In genomic region chr14:71961972-71962371, GRCh38 we compare ENCODE assay signal across 22 cellular contexts. TPM values are rescaled to one million over a fixed set of nuclear protein-coding genes. Genes with fewer than 3 reads are reported as not detected.
DNase-seq lines count a peak whose midpoint lies in the region; ATAC-seq and TF ChIP-seq lines count a peak whose summit lies in the region.
"Had no signal": no experiment of that assay in that cellular context is flagged by ENCODE, and none has a peak within 500 bp of the region (broad histone marks: within the 10 kb centered on the region; RNA-seq: fewer than 3 reads in every experiment).

No MANE protein-coding gene starts in this region.

- H3K9me3 ChIP-seq in right cardiac atrium (ENCODE audit: control insufficient read depth, low read length) (no peaks in the 10 kb centered on the region), MM.1S (replicated peaks; ENCODE audit: insufficient read depth, low read length) (no peaks in the 10 kb centered on the region), endodermal cell (ENCODE audit: control insufficient read depth, low read length) (no peaks in the 10 kb centered on the region), Caco-2 (no peaks in the 10 kb centered on the region)
- H3K9me3 ChIP-seq: BLaER1, HAP-1 had no signal

- no peaks in the 10 kb centered on the region for H3K9me3 Mint-ChIP-seq in endodermal cell
- peaks cover 6% of the 10 kb centered on the region for H3K9me3 Mint-ChIP-seq in Caco-2 (ENCODE audit: unreplicated experiment)
- H3K9me3 Mint-ChIP-seq: CD4-positive, alpha-beta memory T cell had no signal

- no peak overlapping the region; the same call in 1 of the 2 replicates for H3K4me2 ChIP-seq in MM.1S (ENCODE audit: low read depth, low read length)
- H3K4me2 ChIP-seq: BLaER1, KMS-11 had no signal

- H3K4me1 ChIP-seq in right cardiac atrium (ENCODE audit: control insufficient read depth, insufficient read depth, low read length), result no peaks in the 10 kb centered on the region
- no peaks in the 10 kb centered on the region; the same call in 1 of the 2 replicates for H3K4me1 ChIP-seq in MM.1S (ENCODE audit: low read length)
- peaks cover 8% of the 10 kb centered on the region for H3K4me1 ChIP-seq in endodermal cell (ENCODE audit: control insufficient read depth, insufficient read depth, low read length)
- H3K4me1 ChIP-seq in Caco-2, result peaks cover 7% of the 10 kb centered on the region; the same call in 1 of the 2 replicates
- H3K4me1 ChIP-seq: HAP-1 had no signal

- H3K4me1 Mint-ChIP-seq in endodermal cell (peaks cover 37% of the 10 kb centered on the region), Caco-2 (ENCODE audit: low read depth, unreplicated experiment) (no peaks in the 10 kb centered on the region)
- H3K4me1 Mint-ChIP-seq: CD14-positive monocyte; CD4-positive, alpha-beta memory T cell had no signal

- H3K27me3 Mint-ChIP-seq in endodermal cell (ENCODE audit: insufficient read depth) (no peaks in the 10 kb centered on the region), Caco-2 (ENCODE audit: insufficient read depth, unreplicated experiment) (peaks cover 13% of the 10 kb centered on the region)

- intact Hi-C loops in right cardiac atrium (cut with DNase I), result no loop called here
- intact Hi-C loops in Right ventricle myocardium superior (cut with DNase I), result no loop called here
- intact Hi-C loops in Caco-2 (cut with micrococcal nuclease; ENCODE audit: unreplicated experiment), result no loop called here
- intact Hi-C loops in lower leg skin (cut with DNase I; ENCODE audit: low total_unique reads), result no loop called here

- H3K9ac ChIP-seq in MM.1S (ENCODE audit: low read length), result no peak overlapping the region
- H3K9ac ChIP-seq in endodermal cell (ENCODE audit: extremely low read depth, low read length, poor library complexity, severe bottlenecking), result no peak overlapping the region
- H3K9ac ChIP-seq: BLaER1, GM23248, KMS-11 had no signal

- H3K4me3 ChIP-seq in right cardiac atrium (ENCODE audit: low read length) (no peak overlapping the region), MM.1S (ENCODE audit: low read length) (no peak overlapping the region), endodermal cell (ENCODE audit: low read length) (peak overlapping the region; percentile 42), Caco-2 (ENCODE audit: low read depth, low read length) (no peak overlapping the region), lower leg skin (ENCODE audit: low read depth, poor library complexity, severe bottlenecking) (no peak overlapping the region)
- H3K4me3 ChIP-seq: BLaER1, GM23248, HAP-1 had no signal

- no peaks in the 10 kb centered on the region for H3K79me2 ChIP-seq in MM.1S (ENCODE audit: low read length)

- POLR2A ChIA-PET in Caco-2 (lab: Charles Lee), result no interaction called here

- H4K20me1 ChIP-seq in MM.1S (ENCODE audit: insufficient read depth, low read length), result no peaks in the 10 kb centered on the region
- H4K20me1 ChIP-seq: BLaER1 had no signal

- H3K36me3 Mint-ChIP-seq in endodermal cell (ENCODE audit: low read depth), result no peaks in the 10 kb centered on the region
- no peaks in the 10 kb centered on the region for H3K36me3 Mint-ChIP-seq in Caco-2 (ENCODE audit: insufficient read depth, unreplicated experiment)
- H3K36me3 Mint-ChIP-seq: CD14-positive monocyte; CD4-positive, alpha-beta memory T cell had no signal

- CTCF ChIA-PET in Caco-2 (lab: Charles Lee), result no interaction called here

- no peak overlapping the region for H2AFZ ChIP-seq in MM.1S (ENCODE audit: low read length)
- H2AFZ ChIP-seq: GM23248 had no signal

- no peak overlapping the region for H3K4me3 Mint-ChIP-seq in endodermal cell
- no peak overlapping the region for H3K4me3 Mint-ChIP-seq in Caco-2 (ENCODE audit: unreplicated experiment)
- H3K4me3 Mint-ChIP-seq: CD14-positive monocyte; CD4-positive, alpha-beta memory T cell had no signal

- DNase-seq in right cardiac atrium, result no peak
- DNase-seq in Right ventricle myocardium superior, result no peak
- peak; percentile 6 for DNase-seq in MM.1S
- no peak for DNase-seq in endodermal cell
- DNase-seq in Caco-2, result no peak
- no peak for DNase-seq in lower leg skin (ENCODE audit: low spot score in 2 of 2)
- no peak for DNase-seq in NCI-H1694 treated with DMSO at 0.1 percent for 48 hours (lab: John Stamatoyannopoulos, UW)
- DNase-seq: 8988T; Calu3; CD4-positive, alpha-beta memory T cell; DND-41; EL; GM23248 had no signal

- H3K36me3 ChIP-seq in MM.1S (replicated peaks; ENCODE audit: insufficient read depth, low read length) (no peaks in the 10 kb centered on the region), endodermal cell (ENCODE audit: control insufficient read depth, insufficient read depth, low read length) (peaks cover 4% of the 10 kb centered on the region), Caco-2 (ENCODE audit: control insufficient read depth, insufficient read depth, low read length) (no peaks in the 10 kb centered on the region)
- H3K36me3 ChIP-seq: BLaER1, HAP-1 had no signal

- WGBS in right cardiac atrium, result 35% methylated on average over 4 of the region's 4 CpGs
- WGBS in endodermal cell (ENCODE audit: insufficient coverage in 1 of 2, insufficient read length in 1 of 2), 2 experiments, result 83% methylated on average over 2 of the region's 4 CpGs; no CpG with 5 or more reads in 1 of the 2 experiments
- WGBS in lower leg skin, 2 donors, result 33 to 35% methylated on average over 4 of the region's 4 CpGs

- H3K27me3 ChIP-seq in right cardiac atrium (ENCODE audit: control insufficient read depth, insufficient read depth), result no peaks in the 10 kb centered on the region
- no peaks in the 10 kb centered on the region for H3K27me3 ChIP-seq in MM.1S (replicated peaks; ENCODE audit: insufficient read depth, low read length)
- no peaks in the 10 kb centered on the region for H3K27me3 ChIP-seq in endodermal cell (ENCODE audit: control insufficient read depth, insufficient read depth, low read length, poor library complexity, severe bottlenecking)
- no peaks in the 10 kb centered on the region for H3K27me3 ChIP-seq in Caco-2 (replicated peaks; ENCODE audit: control insufficient read depth, insufficient read depth, low read length)
- H3K27me3 ChIP-seq: BLaER1 had no signal

- no peak for TF ChIP-seq POLR2A in lower leg skin (IDR thresholded peaks at IDR 0.05)

- ATAC-seq in right cardiac atrium, result no peak
- ATAC-seq in Right ventricle myocardium superior (ENCODE audit: poor library complexity), result no peak

- TF ChIP-seq CTCF in MM.1S (IDR thresholded peaks at IDR 0.05; ENCODE audit: low read length) (no peak), endodermal cell (conservative IDR thresholded peaks at IDR 0.05) (no peak), Caco-2 (IDR thresholded peaks at IDR 0.05; ENCODE audit: insufficient read depth in 1 of 2, low read depth in 1 of 2, low read length in 1 of 2, severe bottlenecking in 1 of 2, unreplicated experiment in 1 of 2) (no peak), lower leg skin (IDR thresholded peaks at IDR 0.05) (no peak)

- no TSS peak for BruUV-seq in Caco-2 (replicated peaks; lab: Mats Ljungman, UMichigan)

- H3F3A ChIP-seq in MM.1S (ENCODE audit: insufficient read depth, low read length), result no peaks in the 10 kb centered on the region

- H3K27ac Mint-ChIP-seq in endodermal cell (no peak overlapping the region), Caco-2 (ENCODE audit: unreplicated experiment) (no peak overlapping the region)
- H3K27ac Mint-ChIP-seq: CD14-positive monocyte; CD4-positive, alpha-beta memory T cell had no signal

- H3K9me2 ChIP-seq in MM.1S (replicated peaks; ENCODE audit: insufficient read depth, low read length), result no peaks in the 10 kb centered on the region

- H3K27ac ChIP-seq in right cardiac atrium (ENCODE audit: low read length), result peak overlapping the region; percentile 55
- no peak overlapping the region for H3K27ac ChIP-seq in MM.1S (ENCODE audit: low read length)
- no peak overlapping the region for H3K27ac ChIP-seq in endodermal cell (ENCODE audit: low read depth, low read length)
- H3K27ac ChIP-seq: BLaER1, GM23248, HL-60, KMS-11 had no signal

RNA-seq across cellular contexts. Expression of gene RGS6, which starts 29.7 kb away (rescaled TPM):
- total RNA-seq in right cardiac atrium (10 to 100 TPM; 24.0 to 51.4 (median 31.3) TPM), Right ventricle myocardium superior (26.1 TPM), endodermal cell (10 to 100 TPM; 10.1 to 16.3 TPM), Caco-2 (2022) (not detected in 2 replicates), lower leg skin (1 to 10 TPM in 2 of 4 donors, under 1 TPM in 1, not detected in 1; 0.84 to 3.0 (median 1.7) TPM)
- 12.7 TPM for polyA plus RNA-seq in right cardiac atrium
- 1.9 TPM for polyA plus RNA-seq in endodermal cell (2013, experiment 1 of 2)
- 2.6 TPM for polyA plus RNA-seq in endodermal cell (2013, experiment 2 of 2)
- total RNA-seq: A673, Calu3, G401, GM23248, HT1080 had no signal
- polyA plus RNA-seq: AG04450; CD14-positive monocyte; CD4-positive, alpha-beta memory T cell; GM23248 had no signal
